ENCODE assay signal across 9 cellular contexts in the genomic region with DNA sequence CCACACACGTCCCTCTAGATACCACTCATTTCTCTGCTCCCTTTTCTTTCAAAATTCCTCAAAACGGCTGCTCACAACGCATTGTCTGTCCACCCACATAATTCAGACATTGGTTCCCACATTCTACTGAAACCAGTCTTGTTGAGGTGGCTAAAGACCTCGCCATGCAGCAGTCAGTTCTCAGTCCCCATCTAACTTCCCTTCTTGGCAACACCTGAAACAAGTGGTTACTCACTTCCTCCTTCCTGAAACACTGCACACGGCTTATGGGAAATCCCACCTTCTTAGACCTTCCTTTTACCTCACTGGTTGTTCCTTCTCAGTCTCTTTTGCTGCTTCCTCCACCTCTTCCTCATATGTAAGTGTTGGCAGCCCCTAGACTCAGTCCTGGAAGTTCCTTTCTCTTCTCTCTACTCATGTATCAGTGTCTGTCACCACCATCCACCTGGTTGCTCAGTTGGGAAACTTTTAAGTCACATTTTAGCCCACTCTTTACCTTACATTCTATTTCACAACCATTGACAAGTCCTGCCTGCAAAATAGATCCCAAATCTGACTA.
DNase-seq lines count a peak whose midpoint lies in the region; ATAC-seq and TF ChIP-seq lines count a peak whose summit lies in the region.
"Had no signal": no experiment of that assay in that cellular context is flagged by ENCODE, and none has a peak within 500 bp of the region (broad histone marks: within the 10 kb centered on the region; RNA-seq: fewer than 3 reads in every experiment).

No MANE protein-coding gene starts in this region.

- peak; percentile 96 for ATAC-seq in GM19023 (IDR thresholded peaks at IDR 0.05; ENCODE audit: unreplicated experiment)
- ATAC-seq in GM21737 (IDR thresholded peaks at IDR 0.05; ENCODE audit: unreplicated experiment) = peak; percentile 94
- peak; percentile 92 for ATAC-seq in HG03558 (IDR thresholded peaks at IDR 0.05; ENCODE audit: extremely low read depth, unreplicated experiment)

- DNase-seq in germinal center (ENCODE audit: low spot score) (peak; percentile 34), GM03348 (ENCODE audit: low spot score) (no peak), NCI-H1105 treated with DMSO at 0.1 percent for 48 hours (lab: John Stamatoyannopoulos, UW) (no peak), dorsolateral prefrontal cortex (no peak), NCI-H2107 (lab: John Stamatoyannopoulos, UW) (no peak)
- DNase-seq: NK-92 treated with Interleukin-12 subunit alpha and Interleukin-12 subunit beta, amount 100 ng/mL, for 24 hours had no signal

- no peak overlapping the region for H3K4me3 ChIP-seq in dorsolateral prefrontal cortex

- intact Hi-C loops in dorsolateral prefrontal cortex (cut with DNase I) = no loop called here

- no peaks in the 10 kb centered on the region for H3K27me3 ChIP-seq in dorsolateral prefrontal cortex

- TF ChIP-seq CTCF in dorsolateral prefrontal cortex (IDR thresholded peaks at IDR 0.05 in 54 of 56, conservative IDR thresholded peaks at IDR 0.05 in 2 of 56; ENCODE audit: low read depth in 1 of 56, partially characterized antibody in 56 of 56) = no peak

- peak overlapping the region in 2 of 59 donors; percentile 39 to 57 for H3K27ac ChIP-seq in dorsolateral prefrontal cortex
